ENCODE assay signal across 8 cellular contexts in genomic region chr6:42449917-42450313, GRCh38. TPM values are rescaled to one million over a fixed set of nuclear protein-coding genes. Genes with fewer than 3 reads are reported as not detected.
DNase-seq lines count a peak whose midpoint lies in the region; ATAC-seq and TF ChIP-seq lines count a peak whose summit lies in the region.

No MANE protein-coding gene starts in this region.

- H3K27me3 Mint-ChIP-seq in IgD-negative memory B cell = peaks cover 3% of the 10 kb centered on the region

- H3K4me3 Mint-ChIP-seq in IgD-negative memory B cell = peak overlapping the region; percentile 84 to 99 (median 98)

- H3K36me3 Mint-ChIP-seq in IgD-negative memory B cell = peaks cover 1% of the 10 kb centered on the region

- DNase-seq in brain microvascular endothelial cell (no peak), NCI-H226 (no peak), kidney glomerular epithelial cell (lab: John Stamatoyannopoulos, UW) (no peak), islet precursor cell (no peak)

- peaks cover 34 to 62% (median 53%) of the 10 kb centered on the region in 10 experiments for H3K4me1 ChIP-seq in BLaER1 treated with 17β-estradiol and CSF1 and Interleukin-3, amounts not matched to agents 10 nM and 100 nM
- H3K4me1 ChIP-seq in muscle layer of duodenum (ENCODE audit: control insufficient read depth in 1 of 2, insufficient read depth in 2 of 2, low read length in 2 of 2) = peaks cover 8 to 21% of the 10 kb centered on the region in 2 donors

- H3K4me2 ChIP-seq in BLaER1 treated with 17β-estradiol and CSF1 and Interleukin-3, amounts not matched to agents 10 nM and 100 nM = peak overlapping the region; percentile 88 to 97 (median 94)

- H3K4me3 ChIP-seq in BLaER1 treated with 17β-estradiol and CSF1 and Interleukin-3, amounts not matched to agents 10 nM and 100 nM = peak overlapping the region; percentile 76 to 92 (median 83)
- H3K4me3 ChIP-seq in brain microvascular endothelial cell (ENCODE audit: low read depth, low read length) = peak overlapping the region; percentile 77
- H3K4me3 ChIP-seq in muscle layer of duodenum (ENCODE audit: low read depth in 1 of 2, low read length in 2 of 2) = peak overlapping the region; percentile 89 to 97

- peaks cover 0 to 14% (median 0%) of the 10 kb centered on the region in 11 experiments; a peak in 4 of 22 replicates for H3K27me3 ChIP-seq in BLaER1 treated with 17β-estradiol and CSF1 and Interleukin-3, amounts not matched to agents 10 nM and 100 nM
- no peaks in the 10 kb centered on the region for H3K27me3 ChIP-seq in brain microvascular endothelial cell (replicated peaks)
- no peaks in the 10 kb centered on the region for H3K27me3 ChIP-seq in muscle layer of duodenum (ENCODE audit: low read depth, low read length)

- no peaks in the 10 kb centered on the region for H3K9me3 Mint-ChIP-seq in IgD-negative memory B cell

- H3K27ac Mint-ChIP-seq in IgD-negative memory B cell = peak overlapping the region in 1 of 3 donors; percentile 55

- H3K9ac ChIP-seq in BLaER1 treated with 17β-estradiol and CSF1 and Interleukin-3, amounts not matched to agents 10 nM and 100 nM = peak overlapping the region; percentile 68 to 95 (median 90); a peak in 20 of 22 replicates

- ATAC-seq in GM19395 (IDR thresholded peaks at IDR 0.05; ENCODE audit: unreplicated experiment) = no peak

- peaks cover 20 to 41% (median 21%) of the 10 kb centered on the region in 3 donors for H3K4me1 Mint-ChIP-seq in IgD-negative memory B cell

- peaks cover 0 to 4% (median 0%) of the 10 kb centered on the region in 11 experiments; a peak in 1 of 22 replicates for H3K9me3 ChIP-seq in BLaER1 treated with 17β-estradiol and CSF1 and Interleukin-3, amounts not matched to agents 10 nM and 100 nM (replicated peaks in 1 of 11)
- no peaks in the 10 kb centered on the region for H3K9me3 ChIP-seq in muscle layer of duodenum (ENCODE audit: control insufficient read depth in 1 of 2, low read length in 2 of 2)

- in situ Hi-C loops in brain microvascular endothelial cell (cut with HindIII; ENCODE audit: low pct_ligation_motif_present, low sequenced_read_pairs) = no loop called here

- H3K36me3 ChIP-seq in BLaER1 treated with 17β-estradiol and CSF1 and Interleukin-3, amounts not matched to agents 10 nM and 100 nM = peaks cover 0 to 16% (median 0%) of the 10 kb centered on the region in 11 experiments; a peak in 5 of 22 replicates
- H3K36me3 ChIP-seq in brain microvascular endothelial cell (replicated peaks) (no peaks in the 10 kb centered on the region), muscle layer of duodenum (ENCODE audit: control insufficient read depth in 1 of 2, insufficient read depth in 2 of 2, low read length in 2 of 2) (no peaks in the 10 kb centered on the region)

- no peak for TF ChIP-seq CTCF in brain microvascular endothelial cell (IDR thresholded peaks at IDR 0.05; ENCODE audit: low read depth, low read length, missing control alignments)

- peak overlapping the region in 9 of 11 experiments; percentile 71 to 97 (median 84); a peak in 15 of 22 replicates for H3K27ac ChIP-seq in BLaER1 treated with 17β-estradiol and CSF1 and Interleukin-3, amounts not matched to agents 10 nM and 100 nM
- no peak overlapping the region for H3K27ac ChIP-seq in brain microvascular endothelial cell
- peak overlapping the region; percentile 85 for H3K27ac ChIP-seq in muscle layer of duodenum (ENCODE audit: low read length)

- H4K20me1 ChIP-seq in BLaER1 treated with 17β-estradiol and CSF1 and Interleukin-3, amounts not matched to agents 10 nM and 100 nM = 0 out of 22 replicates have a peak, but pooled peaks cover 0 to 6% (median 0%) of the 10 kb centered on the region in 11 experiments

RNA-seq across cellular contexts. Expression of gene TRERF1, which starts 1.8 kb away (rescaled TPM):
- polyA plus RNA-seq in IgD-negative memory B cell = 1.6 TPM
